ENCODE assay signal across 1 cellular context in genomic region chr11:64687204-64687603, GRCh38.
TF ChIP-seq lines count a peak whose summit lies in the region.

No MANE protein-coding gene starts in this region.

TF ChIP-seq in GM23338, 12 proteins besides CTCF, POLR2A, EP300 and RAD21 (continued from another document):
- TF ChIP-seq STAT1 (IDR thresholded peaks at IDR 0.05; ENCODE audit: unreplicated experiment) (no peak), JUNB (IDR thresholded peaks at IDR 0.05; ENCODE audit: unreplicated experiment) (no peak)
TF ChIP-seq in GM23338: peak in this region for 0.
